ENCODE assay signal across 19 cellular contexts in genomic region chrX:43968347-43968746, GRCh38. TPM values are rescaled to one million over a fixed set of nuclear protein-coding genes. Genes with fewer than 3 reads are reported as not detected.
"Had no signal": no experiment of that assay in that cellular context is flagged by ENCODE, and none has a peak within 500 bp of the region (broad histone marks: within the 10 kb centered on the region; RNA-seq: fewer than 3 reads in every experiment).

No MANE protein-coding gene starts in this region.

- H3K4me3 ChIP-seq: body of pancreas, hepatocyte, sigmoid colon, stomach, thyroid gland had no signal

- H3K36me3 Mint-ChIP-seq: WTC11 had no signal

- ATAC-seq: activated CD8-positive, alpha-beta T cell treated with anti-CD3 and anti-CD28 coated beads for 36 hours; activated T-cell treated with anti-CD3 and anti-CD28 coated beads, Interleukin-2, amount 50 U/mL, for 4 hours; body of pancreas; esophagus mucosa; left ventricle myocardium superior; T-helper 17 cell; WTC11 had no signal

- H3K9me3 Mint-ChIP-seq: activated CD8-positive, alpha-beta T cell treated with anti-CD3 and anti-CD28 coated beads for 36 hours; activated T-cell treated with anti-CD3 and anti-CD28 coated beads, Interleukin-2, amount 50 U/mL, for 4 hours; dendritic cell treated with granulocyte-macrophage colony-stimulating factor and Interleukin-4, amounts not matched to agents 40 ng/mL and 50 ng/mL, for 4 days; WTC11 had no signal

- DNase-seq: activated CD4-positive, alpha-beta T cell treated with anti-CD3 and anti-CD28 coated beads for 4 hours; activated CD8-positive, alpha-beta T cell treated with anti-CD3 and anti-CD28 coated beads for 36 hours; activated effector memory CD4-positive, alpha-beta T cell treated with Interleukin-2 at 50 U/mL for 16 hours; activated naive CD4-positive, alpha-beta T cell treated with anti-CD3 and anti-CD28 coated beads, Interleukin-2, amount 50 U/mL, for 16 hours; activated T-cell treated with anti-CD3 and anti-CD28 coated beads, Interleukin-2, amount 50 U/mL, for 4 hours; body of pancreas; cerebellar nuclear complex; left ventricle myocardium superior; sigmoid colon; stimulated activated CD4-positive, alpha-beta T cell treated with anti-CD3 and anti-CD28 coated beads, Interleukin-1b, Interleukin-23, amount 100 ng/mL, for 48 hours; stomach; T-helper 17 cell; thyroid gland had no signal

- H3K4me3 Mint-ChIP-seq: activated CD8-positive, alpha-beta T cell treated with anti-CD3 and anti-CD28 coated beads for 36 hours; activated T-cell treated with anti-CD3 and anti-CD28 coated beads, Interleukin-2, amount 50 U/mL, for 4 hours; dendritic cell treated with granulocyte-macrophage colony-stimulating factor and Interleukin-4, amounts not matched to agents 40 ng/mL and 50 ng/mL, for 4 days; T-helper 17 cell; WTC11 had no signal

- H3K27me3 ChIP-seq: body of pancreas, hepatocyte, sigmoid colon, thyroid gland had no signal

- H2AFZ ChIP-seq: hepatocyte had no signal

- H3K36me3 ChIP-seq: sigmoid colon, stomach, thyroid gland had no signal

- H3K27ac Mint-ChIP-seq: activated CD8-positive, alpha-beta T cell treated with anti-CD3 and anti-CD28 coated beads for 36 hours; dendritic cell treated with granulocyte-macrophage colony-stimulating factor and Interleukin-4, amounts not matched to agents 40 ng/mL and 50 ng/mL, for 4 days; T-helper 17 cell; WTC11 had no signal

- H3K4me1 ChIP-seq: thyroid gland had no signal

- H3K9me3 ChIP-seq: body of pancreas, sigmoid colon, stomach, thyroid gland had no signal

- H3K4me2 ChIP-seq: hepatocyte had no signal

- H3K27ac ChIP-seq: body of pancreas, sigmoid colon, stomach, thyroid gland had no signal

RNA-seq across cellular contexts. Expression of gene NDP, which starts 4.8 kb away (rescaled TPM):
- total RNA-seq: activated CD8-positive, alpha-beta T cell treated with anti-CD3 and anti-CD28 coated beads for 36 hours; activated T-cell treated with anti-CD3 and anti-CD28 coated beads, Interleukin-2, amount 50 U/mL, for 4 hours; body of pancreas; esophagus mucosa; left ventricle myocardium superior; mesenteric fat pad; osteocyte; T-helper 17 cell had no signal
